8 cellular contexts compared by ENCODE assay signal in genomic region chr16:17470871-17471744, GRCh38. TPM values are rescaled to one million over a fixed set of nuclear protein-coding genes. Genes with fewer than 3 reads are reported as not detected.
DNase-seq lines count a peak whose midpoint lies in the region; ATAC-seq and TF ChIP-seq lines count a peak whose summit lies in the region.

Gene XYLT1 (minus strand): TSS chr16:17470960. CDS start chr16:17470796, 164 bp downstream.

- TF ChIP-seq EP300 in esophagus muscularis mucosa (IDR thresholded peaks at IDR 0.05) (no peak), transverse colon (IDR thresholded peaks at IDR 0.05; ENCODE audit: low read depth) (no peak)

- no peaks in the 10 kb centered on the region for H3K27me3 Mint-ChIP-seq in naive B cell

- H3K36me3 ChIP-seq in esophagus muscularis mucosa, result no peaks in the 10 kb centered on the region
- no peaks in the 10 kb centered on the region for H3K36me3 ChIP-seq in transverse colon

- TF ChIP-seq POLR2A in esophagus muscularis mucosa (IDR thresholded peaks at IDR 0.05; ENCODE audit: low read depth), result no peak
- TF ChIP-seq POLR2A in transverse colon (IDR thresholded peaks at IDR 0.05), result no peak

- H3K4me3 ChIP-seq in esophagus muscularis mucosa (peak within 1 kb of the TSS; percentile 71 to 83 (median 79)), transverse colon (peak within 1 kb of the TSS; percentile 73 to 93 (median 74))

- ATAC-seq in naive B cell (ENCODE audit: low read depth in 2 of 2), result peak; percentile 15 to 35
- ATAC-seq in HG03520 (IDR thresholded peaks at IDR 0.05; ENCODE audit: unreplicated experiment), result no peak

- H3K4me1 Mint-ChIP-seq in naive B cell, result peaks cover 57 to 69% (median 62%) of the 10 kb centered on the region in 3 donors

- WGBS in esophagus muscularis mucosa, result 8% methylated on average over 29 of the region's 44 CpGs
- 5 to 13% methylated on average over 7 to 27 of the region's 44 CpGs for WGBS in transverse colon (ENCODE audit: low coverage in 1 of 2), 2 donors

- in situ Hi-C loops in transverse colon (cut with MboI; ENCODE audit: low pct_ligation_motif_present in 1 of 4, low pct_unique_long_range_greater_than_20kb in 1 of 4, low sequenced_read_pairs in 3 of 4), result loop anchor here in 3 of 4 donors (10.0 to 25.0 kb wide), 6 partner anchors 104 to 606 kb away; no protein-coding TSS in a partner anchor

- peaks cover 0 to 4% of the 10 kb centered on the region in 2 donors for H3K36me3 Mint-ChIP-seq in naive B cell

- peaks cover 0 to 3% (median 0%) of the 10 kb centered on the region in 4 donors for H3K27me3 ChIP-seq in esophagus muscularis mucosa
- no peaks in the 10 kb centered on the region for H3K27me3 ChIP-seq in transverse colon

- H3K4me3 Mint-ChIP-seq in naive B cell, result peak within 1 kb of the TSS; percentile 90 to 100 (median 96)

- intact Hi-C loops in esophagus muscularis mucosa (cut with DNase I), result no loop called here
- intact Hi-C loops in transverse colon (cut with DNase I; ENCODE audit: low total_unique reads), result no loop called here

- DNase-seq in ELR (ENCODE audit: low read depth) (peak; percentile 94), NCI-H2196 (lab: John Stamatoyannopoulos, UW; ENCODE audit: unreplicated experiment) (peak; percentile 19), activated T-cell treated with anti-CD3 and anti-CD28 coated beads for 24 hours (ENCODE audit: low read depth) (peak; percentile 38), esophagus muscularis mucosa (ENCODE audit: extremely low spot score) (no peak), naive B cell (peak; percentile 44), transverse colon (peak; percentile 73), SIG-M5 treated with dmso at 0.1 percent for 504 hours (lab: John Stamatoyannopoulos, UW; ENCODE audit: unreplicated experiment) (no peak)

- H3K27ac Mint-ChIP-seq in naive B cell, result peak within 1 kb of the TSS; percentile 89 to 95 (median 93)

- H3K4me1 ChIP-seq in esophagus muscularis mucosa (peaks cover 21 to 54% (median 50%) of the 10 kb centered on the region in 4 donors), transverse colon (peaks cover 16 to 41% (median 30%) of the 10 kb centered on the region in 4 donors)

- no peak for TF ChIP-seq CTCF in esophagus muscularis mucosa (IDR thresholded peaks at IDR 0.05)
- no peak for TF ChIP-seq CTCF in transverse colon (IDR thresholded peaks at IDR 0.05)

- H3K9me3 ChIP-seq in esophagus muscularis mucosa (no peaks in the 10 kb centered on the region), transverse colon (no peaks in the 10 kb centered on the region)

- no peaks in the 10 kb centered on the region for H3K9me3 Mint-ChIP-seq in naive B cell

- H3K27ac ChIP-seq in esophagus muscularis mucosa (replicated peaks in 1 of 4), result peak within 1 kb of the TSS; percentile 89 to 92 (median 90)
- H3K27ac ChIP-seq in transverse colon, result peak within 1 kb of the TSS; percentile 77 to 89 (median 84)

RNA-seq across cellular contexts. Expression of gene XYLT1, which starts in this region (rescaled TPM):
- total RNA-seq in esophagus muscularis mucosa (10 to 100 TPM; 25.2 to 57.1 (median 33.5) TPM), transverse colon (10 to 100 TPM; 22.3 to 44.6 (median 39.4) TPM)
- 1 to 10 TPM; 1.7 to 8.7 (median 3.9) TPM for polyA plus RNA-seq in naive B cell (ENCODE audit: low read depth in 6 of 6)

Comparison
In these comparisons a context has a peak if more than half of its experiments do, and no peak if none do; other contexts are left out.
1. DNase-seq: peak in ELR (single experiment), NCI-H2196 (single experiment), activated T-cell treated with anti-CD3 and anti-CD28 coated beads for 24 hours (single experiment), naive B cell (single experiment) and transverse colon (single experiment); none in esophagus muscularis mucosa (single experiment) and SIG-M5 treated with dmso at 0.1 percent for 504 hours (single experiment).